Comparison of ENCODE assay signal across 1 cellular context in the genomic region with DNA sequence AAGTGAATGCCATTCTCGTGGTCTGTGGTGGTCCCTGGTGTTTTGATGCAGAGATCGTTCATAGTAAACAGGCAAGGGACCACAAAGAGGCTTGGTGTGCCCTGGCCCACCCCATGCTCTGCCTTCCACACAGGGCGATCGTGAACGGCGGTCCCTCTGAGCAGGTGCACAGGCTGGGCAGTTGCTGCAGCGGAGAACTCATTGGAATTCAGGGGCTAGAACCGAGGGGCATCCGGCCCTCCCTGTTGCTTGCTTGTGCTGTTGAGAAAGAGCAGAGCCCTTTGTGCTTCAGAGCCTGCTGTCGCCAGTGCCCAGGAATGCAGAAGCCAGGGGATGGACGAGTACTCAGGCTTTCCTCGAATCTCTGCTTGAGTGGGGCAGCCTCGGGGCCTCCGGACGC.
TF ChIP-seq lines count a peak whose summit lies in the region.

No MANE protein-coding gene starts in this region.

TF ChIP-seq in SK-N-SH, 30 proteins besides CTCF, POLR2A, EP300 and RAD21:
- TF ChIP-seq SMC3 (IDR thresholded peaks at IDR 0.05; ENCODE audit: low read depth, low read length): no peak
